Comparison of ENCODE assay signal across 15 cellular contexts in genomic region chr7:30247546-30248386, GRCh38. TPM values are rescaled to one million over a fixed set of nuclear protein-coding genes. Genes with fewer than 3 reads are reported as not detected.
DNase-seq lines count a peak whose midpoint lies in the region; ATAC-seq, FAIRE-seq and TF ChIP-seq lines count a peak whose summit lies in the region.
"Had no signal": no experiment of that assay in that cellular context is flagged by ENCODE, and none has a peak within 500 bp of the region (broad histone marks: within the 10 kb centered on the region; RNA-seq: fewer than 3 reads in every experiment).

No MANE protein-coding gene starts in this region.

- H3F3A ChIP-seq in OCI-LY1 (ENCODE audit: insufficient read depth, low read length), result no peaks in the 10 kb centered on the region
- H3F3A ChIP-seq in neural cell (ENCODE audit: insufficient read depth, low read length, poor library complexity, severe bottlenecking), result no peaks in the 10 kb centered on the region

- H3K27me3 ChIP-seq in OCI-LY1 (ENCODE audit: insufficient read depth, low read length), result no peaks in the 10 kb centered on the region
- no peaks in the 10 kb centered on the region for H3K27me3 ChIP-seq in neural cell (ENCODE audit: insufficient read depth, low read depth, low read length)
- H3K27me3 ChIP-seq: BE2C had no signal

- FAIRE-seq in GM19239 (lab: Jason Lieb, UNC), result peak; percentile 26
- FAIRE-seq: G401.6 had no signal

- TF ChIP-seq EP300 in neural cell (conservative IDR thresholded peaks at IDR 0.05; ENCODE audit: poor library complexity, severe bottlenecking), result peak; percentile 58

- H3K36me3 ChIP-seq in OCI-LY1 (ENCODE audit: insufficient read depth, low read length) (no peaks in the 10 kb centered on the region; the same call in 1 of the 2 replicates), neural cell (ENCODE audit: insufficient read depth, low read length) (no peaks in the 10 kb centered on the region)
- H3K36me3 ChIP-seq: BE2C had no signal

- H2AFZ ChIP-seq in OCI-LY1 (ENCODE audit: low read length) (peak overlapping the region; percentile 63; the same call in 1 of the 2 replicates), neural cell (ENCODE audit: low read depth, low read length) (peak overlapping the region; percentile 53)

- peak overlapping the region; percentile 52 for H3K9ac ChIP-seq in OCI-LY1 (ENCODE audit: low read length)
- H3K9ac ChIP-seq in neural cell (ENCODE audit: low read length), result peak overlapping the region; percentile 49

- H3K4me2 ChIP-seq in OCI-LY1 (ENCODE audit: low read length), result peak overlapping the region; percentile 46
- H3K4me2 ChIP-seq in neural cell (ENCODE audit: low read length), result peak overlapping the region; percentile 40

- H3K9me3 ChIP-seq in OCI-LY1 (ENCODE audit: low read length), result 0 out of 2 replicates have a peak, but pooled peaks cover 3% of the 10 kb centered on the region
- H3K9me3 ChIP-seq in neural cell (ENCODE audit: low read length), result no peaks in the 10 kb centered on the region
- H3K9me3 ChIP-seq: BE2C had no signal

- TF ChIP-seq RAD21 in neural cell (conservative IDR thresholded peaks at IDR 0.05), result peak; percentile 23

- ATAC-seq in HG02678 (IDR thresholded peaks at IDR 0.05; ENCODE audit: unreplicated experiment) (no peak), HG02938 (IDR thresholded peaks at IDR 0.05; ENCODE audit: unreplicated experiment) (no peak)

- no peak overlapping the region for H3K4me3 ChIP-seq in OCI-LY1 (ENCODE audit: low read depth, low read length, poor library complexity, severe bottlenecking)
- peak overlapping the region; percentile 1 for H3K4me3 ChIP-seq in neural cell (ENCODE audit: low read length)

- H3K27ac ChIP-seq in OCI-LY1 (ENCODE audit: low read depth, low read length, poor library complexity, severe bottlenecking) (peak overlapping the region; percentile 88), neural cell (ENCODE audit: low read length) (peak overlapping the region; percentile 81)

- H4K20me1 ChIP-seq in OCI-LY1 (ENCODE audit: insufficient read depth, low read length), result no peaks in the 10 kb centered on the region
- no peaks in the 10 kb centered on the region for H4K20me1 ChIP-seq in neural cell (ENCODE audit: insufficient read depth)

- H3K79me2 ChIP-seq in OCI-LY1 (ENCODE audit: insufficient read depth, low read length), result no peaks in the 10 kb centered on the region
- H3K79me2 ChIP-seq in neural cell (replicated peaks; ENCODE audit: insufficient read depth, low read length), result no peaks in the 10 kb centered on the region

- no peak for TF ChIP-seq CTCF in OCI-LY1 (IDR thresholded peaks at IDR 0.05; ENCODE audit: low read length)
- no peak for TF ChIP-seq CTCF in neural cell (IDR thresholded peaks at IDR 0.05; ENCODE audit: poor library complexity, severe bottlenecking)

- DNase-seq in GM19239 (ENCODE audit: insufficient read length, low spot score) (no peak), NCI-H2081 (lab: John Stamatoyannopoulos, UW) (peak; percentile 58 to 83), germinal center (ENCODE audit: low spot score) (no peak)
- no peak for DNase-seq in stimulated activated CD4-positive, alpha-beta T cell treated with anti-CD3 and anti-CD28 coated beads, Interleukin-15, amount 100 ng/mL, for 24 hours
- DNase-seq: activated naive CD4-positive, alpha-beta T cell treated with anti-CD3 and anti-CD28 coated beads, Interleukin-2, amount 50 U/mL, for 16 hours; BE2C; head of caudate nucleus; HFFc6; NCI-H1048; substantia nigra had no signal

- H3K4me1 ChIP-seq in OCI-LY1 (ENCODE audit: insufficient read depth, low read length, severe bottlenecking), result peaks cover 53% of the 10 kb centered on the region
- H3K4me1 ChIP-seq: BE2C had no signal

- H3K9me2 ChIP-seq in OCI-LY1 (ENCODE audit: low read depth, low read length) (no peaks in the 10 kb centered on the region), neural cell (ENCODE audit: insufficient read depth, low read length) (no peaks in the 10 kb centered on the region)

TF ChIP-seq in neural cell, 6 proteins besides CTCF, POLR2A, EP300 and RAD21:
- TF ChIP-seq POLR2AphosphoS5 (IDR thresholded peaks at IDR 0.05), result peak; percentile 84
- no peak for TF ChIP-seq MXI1 (conservative IDR thresholded peaks at IDR 0.05; ENCODE audit: poor library complexity, severe bottlenecking)
- TF ChIP-seq EZH2 (IDR thresholded peaks at IDR 0.05; ENCODE audit: borderline replicate concordance, insufficient read depth, low read length, poor library complexity, severe bottlenecking), result no peak
- peak; percentile 30 for TF ChIP-seq SMC3 (conservative IDR thresholded peaks at IDR 0.05; ENCODE audit: poor library complexity)
- peak; percentile 54 for TF ChIP-seq TAF1 (IDR thresholded peaks at IDR 0.05; ENCODE audit: low read depth)
- peak; percentile 55 for TF ChIP-seq REST (IDR thresholded peaks at IDR 0.05; ENCODE audit: borderline replicate concordance)

RNA-seq across cellular contexts. Expression of gene ZNRF2, which starts 36.6 kb away (rescaled TPM):
- polyA plus RNA-seq in neural cell, result 9.5 and 12.2 TPM in 2 replicates
- polyA minus RNA-seq in neural cell, result 44.6 and 48.9 TPM in 2 replicates

Comparison
In these comparisons a context has a peak if more than half of its experiments do, and no peak if none do; other contexts are left out.
1. DNase-seq: peak in NCI-H2081 (2 of 2); none in GM19239 (single experiment), germinal center (single experiment) and stimulated activated CD4-positive, alpha-beta T cell treated with anti-CD3 and anti-CD28 coated beads, Interleukin-15, amount 100 ng/mL, for 24 hours (single experiment).